Comparison of ENCODE assay signal across 29 cellular contexts in genomic region chr17:71315568-71315967, GRCh38.
"Had no signal": no experiment of that assay in that cellular context is flagged by ENCODE, and none has a peak within 500 bp of the region (broad histone marks: within the 10 kb centered on the region; RNA-seq: fewer than 3 reads in every experiment).

No MANE protein-coding gene starts in this region.

- H3K27ac ChIP-seq: body of pancreas, breast epithelium, SJCRH30, SK-N-MC had no signal

- H3K9me3 ChIP-seq: body of pancreas, breast epithelium, SJCRH30 had no signal

- FAIRE-seq: astrocyte, TTC549 had no signal

- H3K4me1 ChIP-seq: body of pancreas, breast epithelium, SJCRH30 had no signal

- ATAC-seq: activated CD8-positive, alpha-beta T cell treated with anti-CD3 and anti-CD28 coated beads for 36 hours; activated T-cell treated with anti-CD3 and anti-CD28 coated beads, Interleukin-2, amount 50 U/mL, for 72 hours; activated T-helper 17 cell treated with anti-CD3 and anti-CD28 coated beads, Interleukin-2, amount 50 U/mL, for 72 hours; body of pancreas; Panc1 had no signal

- H3K36me3 ChIP-seq: breast epithelium, SJCRH30 had no signal

- DNase-seq: activated CD4-positive, alpha-beta T cell treated with anti-CD3 and anti-CD28 coated beads, Interleukin-2, amount 10 ng/mL, durations not matched to agents 24 days and 14 days; activated CD4-positive, alpha-beta T cell treated with anti-CD3 and anti-CD28 coated beads, Interleukin-2, amount 50 U/mL, for 4 hours; activated CD8-positive, alpha-beta T cell treated with anti-CD3 and anti-CD28 coated beads for 36 hours; activated effector memory CD4-positive, alpha-beta T cell treated with anti-CD3 and anti-CD28 coated beads, Interleukin-2, amount 50 U/mL, for 16 hours; activated naive CD4-positive, alpha-beta T cell; activated naive CD4-positive, alpha-beta T cell treated with anti-CD3 and anti-CD28 coated beads, Interleukin-2, amount 50 U/mL, for 16 hours; activated naive CD8-positive, alpha-beta T cell treated with anti-CD3 and anti-CD28 coated beads for 36 hours; activated T-cell treated with anti-CD3 and anti-CD28 coated beads, Interleukin-2, amount 50 U/mL, for 1 hour; activated T-cell treated with anti-CD3 and anti-CD28 coated beads, Interleukin-2, amount 50 U/mL, for 72 hours; body of pancreas; cerebellar nuclear complex; NCI-H1092 treated with DMSO at 0.1 percent for 48 hours; NCI-H1417; NCI-H146; NCI-H187; NCI-H2029 treated with DMSO at 0.1 percent for 48 hours; NCI-H2107; NCI-H226; NCI-H446 treated with DMSO at 0.1 percent for 48 hours; NCI-H524 treated with DMSO at 0.1 percent for 48 hours; SHP77; SJCRH30; T1000 had no signal

- H3K27me3 ChIP-seq: body of pancreas, breast epithelium had no signal

- H3K4me3 ChIP-seq: body of pancreas, breast epithelium, SJCRH30, SK-N-MC had no signal
